Comparison of ENCODE assay signal across 8 cellular contexts in the genomic region with DNA sequence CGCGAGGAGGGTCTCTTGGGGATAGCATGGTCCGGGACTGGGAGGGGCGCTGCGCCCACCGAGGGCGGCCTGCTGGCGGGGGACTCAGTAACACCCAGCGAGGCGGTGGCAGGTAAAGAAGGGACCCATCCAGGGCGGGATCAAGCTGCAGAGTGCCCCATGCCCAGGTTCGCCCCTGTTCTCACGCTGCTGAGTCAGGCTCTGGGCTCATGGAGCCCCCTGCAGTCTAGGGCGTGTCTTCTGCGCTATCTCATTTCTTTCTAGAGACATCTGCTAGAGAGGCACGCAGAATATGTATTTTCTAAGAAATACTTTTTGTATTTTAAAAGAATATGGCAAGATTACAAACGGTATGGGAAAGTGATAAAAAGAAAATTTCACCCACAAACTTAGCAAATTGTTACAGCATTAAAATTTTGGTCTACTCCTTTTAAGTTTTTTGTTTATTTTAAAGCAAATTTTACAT. TPM values are rescaled to one million over a fixed set of nuclear protein-coding genes. Genes with fewer than 3 reads are reported as not detected.
A peak's percentile ranks its signal among the peaks of the same experiment; 100 is the strongest.
DNase-seq lines count a peak whose midpoint lies in the region; ATAC-seq, FAIRE-seq and TF ChIP-seq lines count a peak whose summit lies in the region.

No MANE protein-coding gene starts in this region.

- peak overlapping the region; percentile 98 to 99 for H3K27ac ChIP-seq in A549

- H3K27ac Mint-ChIP-seq in brain: peak overlapping the region; percentile 87 to 96 (median 93)
- H3K27ac Mint-ChIP-seq in stimulated activated naive CD8-positive, alpha-beta T cell treated with anti-CD3 and anti-CD28 coated beads, Interleukin-15, Interleukin-2, amounts not matched to agents 100 ng/mL and 50 ng/mL, for 24 hours: no peak overlapping the region

- under 1% methylated on average over 12 of the region's 17 CpGs for WGBS in A549 (ENCODE audit: missing lambda C conversion rate)

- TF ChIP-seq RAD21 in A549 (conservative IDR thresholded peaks at IDR 0.05 in 1 of 2, IDR thresholded peaks at IDR 0.05 in 1 of 2): peak; percentile 13 to 32; a peak in 3 of 5 replicates

- CTCF ChIA-PET in A549 (lab: Yijun Ruan, JAX): interaction anchor here (0.6 to 6.6 kb wide), 11 partner anchors 10 to 387 kb away, joined by 3 to 159 read pairs (median 4); no protein-coding TSS in a partner anchor

- H3K9me3 Mint-ChIP-seq in brain: peaks cover 4 to 15% (median 6%) of the 10 kb centered on the region in 5 experiments
- H3K9me3 Mint-ChIP-seq in stimulated activated naive CD8-positive, alpha-beta T cell treated with anti-CD3 and anti-CD28 coated beads, Interleukin-15, Interleukin-2, amounts not matched to agents 100 ng/mL and 50 ng/mL, for 24 hours: no peaks in the 10 kb centered on the region

- peak; percentile 64 to 80 for ATAC-seq in A549
- peak; percentile 40 for ATAC-seq in HG03039 (IDR thresholded peaks at IDR 0.05; ENCODE audit: unreplicated experiment)
- ATAC-seq in HG03025 (IDR thresholded peaks at IDR 0.05; ENCODE audit: low FRiP score, unreplicated experiment): no peak

- H3K27me3 Mint-ChIP-seq in brain: peaks cover 28% of the 10 kb centered on the region
- peaks cover 65% of the 10 kb centered on the region for H3K27me3 Mint-ChIP-seq in stimulated activated naive CD8-positive, alpha-beta T cell treated with anti-CD3 and anti-CD28 coated beads, Interleukin-15, Interleukin-2, amounts not matched to agents 100 ng/mL and 50 ng/mL, for 24 hours

- no peak for FAIRE-seq in A549 (lab: Jason Lieb, UNC)
- peak; percentile 48 for FAIRE-seq in GM12891 (lab: Jason Lieb, UNC)

- H3K36me3 Mint-ChIP-seq in brain: peaks cover 22% of the 10 kb centered on the region
- no peaks in the 10 kb centered on the region for H3K36me3 Mint-ChIP-seq in stimulated activated naive CD8-positive, alpha-beta T cell treated with anti-CD3 and anti-CD28 coated beads, Interleukin-15, Interleukin-2, amounts not matched to agents 100 ng/mL and 50 ng/mL, for 24 hours (ENCODE audit: low read depth)

- peaks cover 2% of the 10 kb centered on the region for H3K27me3 ChIP-seq in kidney epithelial cell (ENCODE audit: control insufficient read depth, insufficient read depth, low read length)

- H3K4me1 ChIP-seq in A549: peaks cover 22% of the 10 kb centered on the region

- TF ChIP-seq CTCF in A549 (IDR thresholded peaks at IDR 0.05) (peak; percentile 21; the same call in 1 of the 3 replicates), brain (conservative IDR thresholded peaks at IDR 0.05) (peak; percentile 14 to 40), kidney epithelial cell (IDR thresholded peaks at IDR 0.05; ENCODE audit: insufficient read depth, low read length, poor library complexity, severe bottlenecking) (peak; percentile 36)

- H3K4me3 Mint-ChIP-seq in brain: peak overlapping the region; percentile 87 to 93 (median 92)
- H3K4me3 Mint-ChIP-seq in stimulated activated naive CD8-positive, alpha-beta T cell treated with anti-CD3 and anti-CD28 coated beads, Interleukin-15, Interleukin-2, amounts not matched to agents 100 ng/mL and 50 ng/mL, for 24 hours: peak overlapping the region; percentile 75

- DNase-seq in A549 (ENCODE audit: low read depth in 1 of 2, low spot score in 1 of 2) (peak in 1 of 2 experiments; percentile 76), GM12891 (ENCODE audit: insufficient read length, low spot score) (no peak), NCI-H69 (lab: John Stamatoyannopoulos, UW) (peak; percentile 16), kidney epithelial cell (ENCODE audit: low read depth) (no peak)

- H3K4me3 ChIP-seq in A549 (peak overlapping the region; percentile 78), kidney epithelial cell (ENCODE audit: low read depth, low read length) (peak overlapping the region; percentile 82)

- no peaks in the 10 kb centered on the region for H3K36me3 ChIP-seq in kidney epithelial cell (ENCODE audit: control insufficient read depth, insufficient read depth, low read length)

- POLR2A ChIA-PET in A549 (lab: Yijun Ruan, JAX): interaction anchor here (0.8 to 2.7 kb wide), 6 partner anchors 9 to 295 kb away, joined by 3 to 11 read pairs (median 6); a partner anchor contains a TSS

- TF ChIP-seq POLR2A in A549 (IDR thresholded peaks at IDR 0.05; ENCODE audit: low read length) (peak; percentile 54), GM12891 (IDR thresholded peaks at IDR 0.05; ENCODE audit: low read depth, low read length) (no peak)

- TF ChIP-seq EP300 in A549 (IDR thresholded peaks at IDR 0.05): no peak

- H3K4me1 Mint-ChIP-seq in brain: peaks cover 31% of the 10 kb centered on the region
- H3K4me1 Mint-ChIP-seq in stimulated activated naive CD8-positive, alpha-beta T cell treated with anti-CD3 and anti-CD28 coated beads, Interleukin-15, Interleukin-2, amounts not matched to agents 100 ng/mL and 50 ng/mL, for 24 hours (ENCODE audit: low read depth): peaks cover 21% of the 10 kb centered on the region

- H3K9me3 ChIP-seq in A549: peaks cover 20% of the 10 kb centered on the region

- peak overlapping the region; percentile 96 for H3K4me2 ChIP-seq in A549

TF ChIP-seq in A549, 52 proteins besides CTCF, POLR2A, EP300 and RAD21:
- TF ChIP-seq ZC3H11A (IDR thresholded peaks at IDR 0.05) (no peak), POLR2AphosphoS2 (conservative IDR thresholded peaks at IDR 0.05; ENCODE audit: low read length) (no peak), FOSL2 (IDR thresholded peaks at IDR 0.05) (no peak), FOSL2 (CRISPR knock-in tag; IDR thresholded peaks at IDR 0.05) (0 out of 2 replicates have a peak, but pooled peaks have one; percentile 6), MAFK (IDR thresholded peaks at IDR 0.05; ENCODE audit: partially characterized antibody) (peak; percentile 88)

TF ChIP-seq in GM12891, 5 proteins besides CTCF, POLR2A, EP300 and RAD21:
- TF ChIP-seq PAX5 (IDR thresholded peaks at IDR 0.05; ENCODE audit: insufficient read depth, low read length, severe bottlenecking): no peak
- TF ChIP-seq POU2F2 (IDR thresholded peaks at IDR 0.05; ENCODE audit: low read depth, low read length): no peak
- no peak for TF ChIP-seq TAF1 (IDR thresholded peaks at IDR 0.05; ENCODE audit: low read depth, low read length)
- no peak for TF ChIP-seq SPI1 (IDR thresholded peaks at IDR 0.05; ENCODE audit: low read depth, low read length)
- no peak for TF ChIP-seq POLR2AphosphoS5 (IDR thresholded peaks at IDR 0.05; ENCODE audit: low read depth, low read length)

RNA-seq across cellular contexts. Expression of a gene that starts 0.9 kb away (rescaled TPM):
- polyA plus RNA-seq in A549 (2011; rRNA removed): 112 TPM in 2 replicates
- 52.7 and 80.8 TPM in 2 replicates for polyA plus RNA-seq in A549 (2012; cell fraction: cytosol; rRNA removed)
- polyA plus RNA-seq in A549 (2012; cell fraction: nucleus; rRNA removed): 52.7 and 91.5 TPM in 2 replicates
- polyA plus RNA-seq in A549 (2017; fragmentation: RNase III; extraction: RNeasy Plus Mini Kit Qiagen cat#74134 plus additional on column Dnase treatment): 99.3 to 109 TPM (median 101 TPM) in 3 replicates
- polyA minus RNA-seq in A549 (2011; rRNA and poly(A)+ RNA removed): 49.9 and 50.6 TPM in 2 replicates
- 0.78 TPM for polyA plus RNA-seq in GM12891 (2012; ENCODE audit: low read depth, missing spikeins)
- polyA plus RNA-seq in brain (ENCODE audit: insufficient read depth, low read depth, low replicate concordance): 15.5 TPM
- total RNA-seq in kidney epithelial cell: 26.4 and 44.1 TPM in 2 replicates

RNA-seq across cellular contexts. Expression of a gene that starts 4.8 kb away (rescaled TPM):
- 9.1 and 11.9 TPM in 2 replicates for polyA plus RNA-seq in A549 (2011; rRNA removed)
- polyA plus RNA-seq in A549 (2012; cell fraction: cytosol; rRNA removed): 8.9 and 9.5 TPM in 2 replicates
- 7.5 and 13.3 TPM in 2 replicates for polyA plus RNA-seq in A549 (2012; cell fraction: nucleus; rRNA removed)
- polyA plus RNA-seq in A549 (2017; fragmentation: RNase III; extraction: RNeasy Plus Mini Kit Qiagen cat#74134 plus additional on column Dnase treatment): 7.4 to 9.8 TPM (median 8.4 TPM) in 3 replicates
- 4.5 and 5.6 TPM in 2 replicates for polyA minus RNA-seq in A549 (2011; rRNA and poly(A)+ RNA removed)
- polyA plus RNA-seq in GM12891 (2012; ENCODE audit: low read depth, missing spikeins): not detected
- polyA plus RNA-seq in brain (ENCODE audit: insufficient read depth, low read depth, low replicate concordance): 0.81 TPM
- total RNA-seq in kidney epithelial cell: 0.21 TPM in 1 of 2 replicates, not detected in the other
